36 cellular contexts compared by ENCODE assay signal in genomic region chr17:46889519-46889918, GRCh38. TPM values are rescaled to one million over a fixed set of nuclear protein-coding genes. Genes with fewer than 3 reads are reported as not detected.
"Had no signal": no experiment of that assay in that cellular context is flagged by ENCODE, and none has a peak within 500 bp of the region (broad histone marks: within the 10 kb centered on the region; RNA-seq: fewer than 3 reads in every experiment).

No MANE protein-coding gene starts in this region.

- H3K4me3 Mint-ChIP-seq: activated CD4-positive, alpha-beta memory T cell treated with anti-CD3 and anti-CD28 coated beads, Interleukin-2, amount 10 ng/mL, durations not matched to agents 7 days and 5 days; activated CD4-positive, alpha-beta T cell treated with anti-CD3 and anti-CD28 coated beads for 36 hours; activated CD4-positive, alpha-beta T cell treated with anti-CD3 and anti-CD28 coated beads, Interleukin-2, amount 10 ng/mL, durations not matched to agents 7 days and 5 days; activated CD8-positive, alpha-beta memory T cell treated with anti-CD3 and anti-CD28 coated beads, Interleukin-2, amount 10 ng/mL, durations not matched to agents 7 days and 5 days; activated CD8-positive, alpha-beta T cell treated with anti-CD3 and anti-CD28 coated beads, Interleukin-2, amount 10 ng/mL, durations not matched to agents 7 days and 5 days; activated naive CD4-positive, alpha-beta T cell treated with anti-CD3 and anti-CD28 coated beads, Interleukin-2, amount 10 ng/mL, durations not matched to agents 7 days and 5 days; activated naive CD4-positive, alpha-beta T cell treated with anti-CD3 and anti-CD28 coated beads, Interleukin-2, amount 50 U/mL, for 24 hours; activated naive CD8-positive, alpha-beta T cell; activated naive CD8-positive, alpha-beta T cell treated with anti-CD3 and anti-CD28 coated beads, Interleukin-2, amount 10 ng/mL, durations not matched to agents 7 days and 5 days; activated naive CD8-positive, alpha-beta T cell treated with anti-CD3 and anti-CD28 coated beads, Interleukin-2, amount 50 U/mL, for 24 hours; activated T-cell treated with anti-CD3 and anti-CD28 coated beads, Interleukin-2, amount 50 U/mL, for 24 hours; T-helper 1 cell treated with Interleukin-12 subunit alpha and Interleukin-12 subunit beta and Interleukin-4 antibody, amounts not matched to agents 30 μg/mL and 1 μg/mL, for 36 hours; T-helper 2 cell treated with Interferon-gamma antibody and Interleukin-4, amounts not matched to agents 5 μg/mL and 100 μg/mL, for 36 hours; WTC11 had no signal

- H3K4me1 ChIP-seq: ascending aorta had no signal

- H3K36me3 ChIP-seq: ascending aorta, WERI-Rb-1 had no signal

- ATAC-seq: activated CD4-positive, alpha-beta T cell treated with anti-CD3 and anti-CD28 coated beads for 36 hours; activated CD4-positive, CD25-positive, alpha-beta regulatory T cell treated with anti-CD3 and anti-CD28 coated beads, Interleukin-2, amount 50 U/mL, for 24 hours; activated CD8-positive, alpha-beta memory T cell treated with anti-CD3 and anti-CD28 coated beads, Interleukin-2, amount 10 ng/mL, durations not matched to agents 7 days and 5 days; activated CD8-positive, alpha-beta T cell treated with anti-CD3 and anti-CD28 coated beads, Interleukin-2, amount 10 ng/mL, durations not matched to agents 7 days and 5 days; activated naive CD8-positive, alpha-beta T cell treated with anti-CD3 and anti-CD28 coated beads, Interleukin-2, amount 50 U/mL, for 24 hours; WTC11 had no signal

- DNase-seq: activated CD4-positive, alpha-beta memory T cell treated with anti-CD3 and anti-CD28 coated beads, Interleukin-2, amount 10 ng/mL, durations not matched to agents 7 days and 5 days; activated CD4-positive, alpha-beta T cell treated with anti-CD3 and anti-CD28 coated beads for 1 hour; activated CD4-positive, alpha-beta T cell treated with anti-CD3 and anti-CD28 coated beads for 36 hours; activated CD4-positive, alpha-beta T cell treated with anti-CD3 and anti-CD28 coated beads for 48 hours; activated CD4-positive, alpha-beta T cell treated with anti-CD3 and anti-CD28 coated beads, Interleukin-2, amount 10 ng/mL, durations not matched to agents 7 days and 5 days; activated CD4-positive, alpha-beta T cell treated with anti-CD3 and anti-CD28 coated beads, Interleukin-2, amount 50 U/mL, for 48 hours; activated CD4-positive, CD25-positive, alpha-beta regulatory T cell; activated CD8-positive, alpha-beta memory T cell treated with anti-CD3 and anti-CD28 coated beads for 24 hours; activated CD8-positive, alpha-beta memory T cell treated with anti-CD3 and anti-CD28 coated beads, Interleukin-2, amount 10 ng/mL, durations not matched to agents 7 days and 5 days; activated CD8-positive, alpha-beta memory T cell treated with anti-CD3 and anti-CD28 coated beads, Interleukin-2, amount 50 U/mL, for 48 hours; activated CD8-positive, alpha-beta T cell treated with anti-CD3 and anti-CD28 coated beads, Interleukin-2, amount 10 ng/mL, durations not matched to agents 7 days and 5 days; activated effector memory CD4-positive, alpha-beta T cell treated with Interleukin-2 at 50 U/mL for 16 hours; activated gamma-delta T cell; activated naive CD4-positive, alpha-beta T cell treated with anti-CD3 and anti-CD28 coated beads, Interleukin-2, amount 10 ng/mL, durations not matched to agents 7 days and 5 days; activated naive CD4-positive, alpha-beta T cell treated with Interleukin-2 at 50 U/mL for 16 hours; activated naive CD8-positive, alpha-beta T cell treated with anti-CD3 and anti-CD28 coated beads, Interleukin-2, amount 10 ng/mL, durations not matched to agents 7 days and 5 days; activated naive CD8-positive, alpha-beta T cell treated with anti-CD3 and anti-CD28 coated beads, Interleukin-2, amount 50 U/mL, for 24 hours; activated T-cell treated with anti-CD3 and anti-CD28 coated beads, Interleukin-2, amount 50 U/mL, for 24 hours; activated T-cell treated with anti-CD3 and anti-CD28 coated beads, Interleukin-2, amount 50 U/mL, for 48 hours; amygdala; anterior cingulate cortex; central memory CD4-positive, alpha-beta T cell; T-helper 1 cell; T-helper 2 cell; T-helper 9 cell; WERI-Rb-1 had no signal

- H3K27ac Mint-ChIP-seq: activated CD4-positive, alpha-beta memory T cell treated with anti-CD3 and anti-CD28 coated beads, Interleukin-2, amount 10 ng/mL, durations not matched to agents 7 days and 5 days; activated CD4-positive, alpha-beta T cell treated with anti-CD3 and anti-CD28 coated beads for 36 hours; activated CD4-positive, alpha-beta T cell treated with anti-CD3 and anti-CD28 coated beads, Interleukin-2, amount 10 ng/mL, durations not matched to agents 7 days and 5 days; activated CD8-positive, alpha-beta memory T cell treated with anti-CD3 and anti-CD28 coated beads, Interleukin-2, amount 10 ng/mL, durations not matched to agents 7 days and 5 days; activated CD8-positive, alpha-beta T cell treated with anti-CD3 and anti-CD28 coated beads, Interleukin-2, amount 10 ng/mL, durations not matched to agents 7 days and 5 days; activated naive CD4-positive, alpha-beta T cell treated with anti-CD3 and anti-CD28 coated beads, Interleukin-2, amount 10 ng/mL, durations not matched to agents 7 days and 5 days; activated naive CD4-positive, alpha-beta T cell treated with anti-CD3 and anti-CD28 coated beads, Interleukin-2, amount 50 U/mL, for 24 hours; activated naive CD8-positive, alpha-beta T cell; activated naive CD8-positive, alpha-beta T cell treated with anti-CD3 and anti-CD28 coated beads, Interleukin-2, amount 10 ng/mL, durations not matched to agents 7 days and 5 days; activated naive CD8-positive, alpha-beta T cell treated with anti-CD3 and anti-CD28 coated beads, Interleukin-2, amount 50 U/mL, for 24 hours; activated T-cell treated with anti-CD3 and anti-CD28 coated beads, Interleukin-2, amount 50 U/mL, for 24 hours; activated T-helper 2 cell treated with anti-CD3 and anti-CD28 coated beads, Interferon-gamma antibody, Interleukin-2, Interleukin-4, amounts not matched to agents 10 μg/mL and 5 μg/mL and 100 μg/mL, durations not matched to agents 14 hours and 24 hours and 36 hours; T-helper 1 cell treated with Interleukin-12 subunit alpha and Interleukin-12 subunit beta and Interleukin-4 antibody, amounts not matched to agents 30 μg/mL and 1 μg/mL, for 36 hours; T-helper 2 cell treated with Interferon-gamma antibody and Interleukin-4, amounts not matched to agents 5 μg/mL and 100 μg/mL, for 36 hours; WTC11 had no signal

- H3K9me3 ChIP-seq: ascending aorta had no signal

- H3K4me1 Mint-ChIP-seq: activated CD4-positive, alpha-beta memory T cell treated with anti-CD3 and anti-CD28 coated beads, Interleukin-2, amount 10 ng/mL, durations not matched to agents 7 days and 5 days; activated CD4-positive, alpha-beta T cell treated with anti-CD3 and anti-CD28 coated beads for 36 hours; activated CD4-positive, alpha-beta T cell treated with anti-CD3 and anti-CD28 coated beads, Interleukin-2, amount 10 ng/mL, durations not matched to agents 7 days and 5 days; activated CD8-positive, alpha-beta memory T cell treated with anti-CD3 and anti-CD28 coated beads, Interleukin-2, amount 10 ng/mL, durations not matched to agents 7 days and 5 days; activated naive CD4-positive, alpha-beta T cell treated with anti-CD3 and anti-CD28 coated beads, Interleukin-2, amount 10 ng/mL, durations not matched to agents 7 days and 5 days; activated naive CD4-positive, alpha-beta T cell treated with anti-CD3 and anti-CD28 coated beads, Interleukin-2, amount 50 U/mL, for 24 hours; activated naive CD8-positive, alpha-beta T cell treated with anti-CD3 and anti-CD28 coated beads, Interleukin-2, amount 10 ng/mL, durations not matched to agents 7 days and 5 days; activated naive CD8-positive, alpha-beta T cell treated with anti-CD3 and anti-CD28 coated beads, Interleukin-2, amount 50 U/mL, for 24 hours had no signal

- H3K36me3 Mint-ChIP-seq: activated CD8-positive, alpha-beta memory T cell treated with anti-CD3 and anti-CD28 coated beads, Interleukin-2, amount 10 ng/mL, durations not matched to agents 7 days and 5 days; activated naive CD4-positive, alpha-beta T cell treated with anti-CD3 and anti-CD28 coated beads, Interleukin-2, amount 10 ng/mL, durations not matched to agents 7 days and 5 days; activated naive CD4-positive, alpha-beta T cell treated with anti-CD3 and anti-CD28 coated beads, Interleukin-2, amount 50 U/mL, for 24 hours; activated naive CD8-positive, alpha-beta T cell; activated naive CD8-positive, alpha-beta T cell treated with anti-CD3 and anti-CD28 coated beads, Interleukin-2, amount 10 ng/mL, durations not matched to agents 7 days and 5 days; brain; WTC11 had no signal

- H3K9me3 Mint-ChIP-seq: activated CD4-positive, alpha-beta memory T cell treated with anti-CD3 and anti-CD28 coated beads, Interleukin-2, amount 10 ng/mL, durations not matched to agents 7 days and 5 days; activated CD4-positive, alpha-beta T cell treated with anti-CD3 and anti-CD28 coated beads, Interleukin-2, amount 10 ng/mL, durations not matched to agents 7 days and 5 days; activated naive CD4-positive, alpha-beta T cell treated with anti-CD3 and anti-CD28 coated beads, Interleukin-2, amount 10 ng/mL, durations not matched to agents 7 days and 5 days; activated naive CD4-positive, alpha-beta T cell treated with anti-CD3 and anti-CD28 coated beads, Interleukin-2, amount 50 U/mL, for 24 hours; activated naive CD8-positive, alpha-beta T cell treated with anti-CD3 and anti-CD28 coated beads, Interleukin-2, amount 10 ng/mL, durations not matched to agents 7 days and 5 days; activated naive CD8-positive, alpha-beta T cell treated with anti-CD3 and anti-CD28 coated beads, Interleukin-2, amount 50 U/mL, for 24 hours; activated T-cell treated with anti-CD3 and anti-CD28 coated beads, Interleukin-2, amount 50 U/mL, for 24 hours; activated T-helper 2 cell treated with anti-CD3 and anti-CD28 coated beads, Interferon-gamma antibody, Interleukin-2, Interleukin-4, amounts not matched to agents 10 μg/mL and 5 μg/mL and 100 μg/mL, durations not matched to agents 14 hours and 24 hours and 36 hours; brain; T-helper 1 cell treated with Interleukin-12 subunit alpha and Interleukin-12 subunit beta and Interleukin-4 antibody, amounts not matched to agents 30 μg/mL and 1 μg/mL, for 36 hours; T-helper 2 cell treated with Interferon-gamma antibody and Interleukin-4, amounts not matched to agents 5 μg/mL and 100 μg/mL, for 36 hours; WTC11 had no signal

- H3K27me3 Mint-ChIP-seq: activated naive CD4-positive, alpha-beta T cell treated with anti-CD3 and anti-CD28 coated beads, Interleukin-2, amount 50 U/mL, for 24 hours had no signal

- FAIRE-seq: TTC549 had no signal

- H3K27ac ChIP-seq: ascending aorta, WERI-Rb-1 had no signal

- H3K4me3 ChIP-seq: ascending aorta had no signal

RNA-seq across cellular contexts. Expression of gene WNT9B, which starts 38.1 kb away (rescaled TPM):
- total RNA-seq: activated CD4-positive, alpha-beta memory T cell treated with anti-CD3 and anti-CD28 coated beads, Interleukin-2, amount 10 ng/mL, durations not matched to agents 7 days and 5 days; activated CD4-positive, alpha-beta T cell treated with anti-CD3 and anti-CD28 coated beads for 36 hours; activated CD4-positive, alpha-beta T cell treated with anti-CD3 and anti-CD28 coated beads, Interleukin-2, amount 10 ng/mL, durations not matched to agents 7 days and 5 days; activated CD8-positive, alpha-beta memory T cell treated with anti-CD3 and anti-CD28 coated beads, Interleukin-2, amount 10 ng/mL, durations not matched to agents 7 days and 5 days; activated CD8-positive, alpha-beta T cell treated with anti-CD3 and anti-CD28 coated beads, Interleukin-2, amount 10 ng/mL, durations not matched to agents 7 days and 5 days; activated naive CD8-positive, alpha-beta T cell treated with anti-CD3 and anti-CD28 coated beads, Interleukin-2, amount 10 ng/mL, durations not matched to agents 7 days and 5 days; activated T-helper 2 cell treated with anti-CD3 and anti-CD28 coated beads, Interferon-gamma antibody, Interleukin-2, Interleukin-4, amounts not matched to agents 10 μg/mL and 5 μg/mL and 100 μg/mL, durations not matched to agents 14 hours and 24 hours and 36 hours had no signal
